ENCODE assay signal across 8 cellular contexts in genomic region chr6:119348308-119349040, GRCh38. TPM values are rescaled to one million over a fixed set of nuclear protein-coding genes. Genes with fewer than 3 reads are reported as not detected.
DNase-seq lines count a peak whose midpoint lies in the region; ATAC-seq and TF ChIP-seq lines count a peak whose summit lies in the region.

No MANE protein-coding gene starts in this region.

- H3K4me2 ChIP-seq in MM.1S (ENCODE audit: low read depth, low read length) (peak overlapping the region; percentile 86), osteoblast (ENCODE audit: insufficient read depth, low read length) (peak overlapping the region; percentile 82)

- H3K4me3 ChIP-seq in MM.1S (ENCODE audit: low read length): peak overlapping the region; percentile 95
- peak overlapping the region; percentile 90 for H3K4me3 ChIP-seq in fibroblast of pulmonary artery (replicated peaks; ENCODE audit: low read depth, low read length)
- H3K4me3 ChIP-seq in osteoblast (ENCODE audit: insufficient read depth, low read length): peak overlapping the region; percentile 87

- H3K4me1 Mint-ChIP-seq in CD14-positive monocyte: peaks cover 51% of the 10 kb centered on the region

- peak overlapping the region; percentile 93 for H3K9ac ChIP-seq in MM.1S (ENCODE audit: low read length)

- peaks cover 10 to 11% of the 10 kb centered on the region in 2 donors for H3K36me3 Mint-ChIP-seq in CD14-positive monocyte

- H3K27me3 ChIP-seq in MM.1S (replicated peaks; ENCODE audit: insufficient read depth, low read length): no peaks in the 10 kb centered on the region
- H3K27me3 ChIP-seq in osteoblast (ENCODE audit: insufficient read depth, low read length): no peaks in the 10 kb centered on the region

- H3K36me3 ChIP-seq in MM.1S (replicated peaks; ENCODE audit: insufficient read depth, low read length): no peaks in the 10 kb centered on the region; the same call in 1 of the 2 replicates
- H3K36me3 ChIP-seq in osteoblast (ENCODE audit: insufficient read depth, low read length): no peaks in the 10 kb centered on the region

- intact Hi-C loops in CD14-positive monocyte (cut with micrococcal nuclease): loop anchor here (5.0 kb wide), 2 partner anchors 36 to 201 kb away; no protein-coding TSS in a partner anchor

- H3K9me3 ChIP-seq in MM.1S (replicated peaks; ENCODE audit: insufficient read depth, low read length) (no peaks in the 10 kb centered on the region), osteoblast (ENCODE audit: low read depth, low read length) (no peaks in the 10 kb centered on the region)

- TF ChIP-seq CTCF in CD14-positive monocyte (IDR thresholded peaks at IDR 0.05) (no peak), MM.1S (IDR thresholded peaks at IDR 0.05; ENCODE audit: low read length) (no peak), fibroblast of pulmonary artery (IDR thresholded peaks at IDR 0.05; ENCODE audit: low read length, missing control alignments) (no peak), osteoblast (IDR thresholded peaks at IDR 0.05; ENCODE audit: extremely low read depth, low read depth, low read length) (no peak)

- peaks cover 29% of the 10 kb centered on the region for H3K4me1 ChIP-seq in MM.1S (ENCODE audit: low read length)
- peaks cover 15% of the 10 kb centered on the region for H3K4me1 ChIP-seq in osteoblast (ENCODE audit: insufficient read depth, low read length)

- DNase-seq in CD14-positive monocyte (ENCODE audit: low spot score): no peak
- peak; percentile 27 for DNase-seq in MM.1S
- DNase-seq in activated T-cell treated with anti-CD3 and anti-CD28 coated beads, Interleukin-2, amount 50 U/mL, for 48 hours: peak; percentile 63 to 64
- no peak for DNase-seq in fibroblast of pulmonary artery (ENCODE audit: low read depth)
- DNase-seq in osteoblast (ENCODE audit: insufficient read length, low spot score, missing footprints): peak; percentile 94
- no peak for DNase-seq in Ammon's horn (ENCODE audit: low spot score)

- H3K27ac ChIP-seq in MM.1S (ENCODE audit: low read length) (peak overlapping the region; percentile 86), osteoblast (ENCODE audit: low read depth, low read length) (no peak overlapping the region)

- H4K20me1 ChIP-seq in MM.1S (ENCODE audit: insufficient read depth, low read length) (peaks cover 14% of the 10 kb centered on the region), osteoblast (ENCODE audit: insufficient read depth, low read length) (peaks cover 3% of the 10 kb centered on the region)

- H2AFZ ChIP-seq in MM.1S (ENCODE audit: low read length): peak overlapping the region; percentile 56; the same call in 1 of the 2 replicates
- peak overlapping the region; percentile 80 for H2AFZ ChIP-seq in osteoblast (ENCODE audit: low read length)

- peak overlapping the region; percentile 46 to 86 (median 77) for H3K27ac Mint-ChIP-seq in CD14-positive monocyte

- peaks cover 67% of the 10 kb centered on the region for H3K79me2 ChIP-seq in MM.1S (ENCODE audit: low read length)
- peaks cover 10% of the 10 kb centered on the region for H3K79me2 ChIP-seq in osteoblast (ENCODE audit: insufficient read depth, low read length)

- peak overlapping the region; percentile 95 to 96 for H3K4me3 Mint-ChIP-seq in CD14-positive monocyte

- H3K9me2 ChIP-seq in MM.1S (replicated peaks; ENCODE audit: insufficient read depth, low read length): no peaks in the 10 kb centered on the region

- peaks cover 26% of the 10 kb centered on the region for H3F3A ChIP-seq in MM.1S (ENCODE audit: insufficient read depth, low read length)

- peaks cover 3 to 8% (median 5%) of the 10 kb centered on the region in 3 donors for H3K27me3 Mint-ChIP-seq in CD14-positive monocyte (ENCODE audit: low read depth in 3 of 3)

- ATAC-seq in GM21360 (IDR thresholded peaks at IDR 0.05; ENCODE audit: unreplicated experiment) (peak; percentile 2), GM21367 (IDR thresholded peaks at IDR 0.05; ENCODE audit: unreplicated experiment) (no peak)

- H3K9me3 Mint-ChIP-seq in CD14-positive monocyte: no peaks in the 10 kb centered on the region

RNA-seq across cellular contexts. Expression of gene MAN1A1, which starts 1.1 kb away (rescaled TPM):
- polyA plus RNA-seq in CD14-positive monocyte: 10 to 100 TPM; 16.1 to 20.4 TPM
- total RNA-seq in osteoblast: 67.2 and 79.6 TPM in 2 replicates

Comparison
In these comparisons a context has a peak if more than half of its experiments do, and no peak if none do; other contexts are left out.
1. DNase-seq: peak in MM.1S (single experiment), activated T-cell treated with anti-CD3 and anti-CD28 coated beads, Interleukin-2, amount 50 U/mL, for 48 hours (2 of 2) and osteoblast (single experiment); none in CD14-positive monocyte (single experiment), fibroblast of pulmonary artery (single experiment) and Ammon's horn (single experiment).
2. Peak in every context shown above with its lines, with median percentiles within 50 percentile points of each other: H3K4me3 ChIP-seq.